ENCODE assay signal across 7 cellular contexts in genomic region chr1:161158316-161159016, GRCh38. TPM values are rescaled to one million over a fixed set of nuclear protein-coding genes. Genes with fewer than 3 reads are reported as not detected.
DNase-seq lines count a peak whose midpoint lies in the region; ATAC-seq and TF ChIP-seq lines count a peak whose summit lies in the region.

No MANE protein-coding gene starts in this region.

- H3K27ac ChIP-seq in WERI-Rb-1 (peak overlapping the region; percentile 91), right cardiac atrium (ENCODE audit: low read length) (peak overlapping the region; percentile 68)

- intact Hi-C loops in right cardiac atrium (cut with DNase I) = no loop called here

- H3K27me3 ChIP-seq in WERI-Rb-1 (ENCODE audit: insufficient read depth, low read depth, severe bottlenecking) (no peaks in the 10 kb centered on the region), right cardiac atrium (ENCODE audit: control insufficient read depth, insufficient read depth) (no peaks in the 10 kb centered on the region)

- peak overlapping the region; percentile 85 for H3K27ac Mint-ChIP-seq in stimulated activated memory B cell treated with anti-CD40 and anti-IgM and Interleukin-4, amounts not matched to agents 10 μg/mL and 1 μg/mL and 100 μg/mL, for 72 hours

- H3K4me1 Mint-ChIP-seq in stimulated activated memory B cell treated with anti-CD40 and anti-IgM and Interleukin-4, amounts not matched to agents 10 μg/mL and 1 μg/mL and 100 μg/mL, for 72 hours = peaks cover 60% of the 10 kb centered on the region

- no peak for TF ChIP-seq CTCF in WERI-Rb-1 (IDR thresholded peaks at IDR 0.05; ENCODE audit: low read depth, low read length)

- ATAC-seq in HG02588 (IDR thresholded peaks at IDR 0.05; ENCODE audit: unreplicated experiment) (peak; percentile 2), right cardiac atrium (no peak), GM19397 (IDR thresholded peaks at IDR 0.05; ENCODE audit: unreplicated experiment) (no peak), GM21367 (IDR thresholded peaks at IDR 0.05; ENCODE audit: unreplicated experiment) (no peak)
- ATAC-seq in stimulated activated memory B cell treated with anti-CD40 and anti-IgM and Interleukin-4, amounts not matched to agents 10 μg/mL and 1 μg/mL and 100 μg/mL, for 72 hours = no peak

- WGBS in right cardiac atrium = 78% methylated on average over 9 of the region's 9 CpGs

- H3K27me3 Mint-ChIP-seq in stimulated activated memory B cell treated with anti-CD40 and anti-IgM and Interleukin-4, amounts not matched to agents 10 μg/mL and 1 μg/mL and 100 μg/mL, for 72 hours = no peaks in the 10 kb centered on the region

- H3K9me3 Mint-ChIP-seq in stimulated activated memory B cell treated with anti-CD40 and anti-IgM and Interleukin-4, amounts not matched to agents 10 μg/mL and 1 μg/mL and 100 μg/mL, for 72 hours = no peaks in the 10 kb centered on the region

- H3K4me3 ChIP-seq in WERI-Rb-1 (ENCODE audit: low read depth, low read length) (peak overlapping the region; percentile 63), right cardiac atrium (ENCODE audit: low read length) (no peak overlapping the region)

- DNase-seq in WERI-Rb-1 (no peak), right cardiac atrium (no peak)
- no peak for DNase-seq in activated CD4-positive, alpha-beta T cell treated with anti-CD3 and anti-CD28 coated beads for 1 hour

- H3K4me3 Mint-ChIP-seq in stimulated activated memory B cell treated with anti-CD40 and anti-IgM and Interleukin-4, amounts not matched to agents 10 μg/mL and 1 μg/mL and 100 μg/mL, for 72 hours = peak overlapping the region; percentile 18

- H3K36me3 Mint-ChIP-seq in stimulated activated memory B cell treated with anti-CD40 and anti-IgM and Interleukin-4, amounts not matched to agents 10 μg/mL and 1 μg/mL and 100 μg/mL, for 72 hours = peaks cover 44% of the 10 kb centered on the region

- H3K4me1 ChIP-seq in right cardiac atrium (ENCODE audit: control insufficient read depth, insufficient read depth, low read length) = peaks cover 4% of the 10 kb centered on the region

- H3K36me3 ChIP-seq in WERI-Rb-1 = peaks cover 53% of the 10 kb centered on the region

- H3K9me3 ChIP-seq in WERI-Rb-1 (ENCODE audit: severe bottlenecking) (no peaks in the 10 kb centered on the region), right cardiac atrium (ENCODE audit: control insufficient read depth, low read length) (no peaks in the 10 kb centered on the region)

RNA-seq across cellular contexts. Expression of gene USP21, which starts 0.8 kb away (rescaled TPM):
- 10 to 100 TPM; 14.9 to 25.7 (median 20.9) TPM for total RNA-seq in right cardiac atrium
- polyA plus RNA-seq in right cardiac atrium = 18.1 TPM

RNA-seq across cellular contexts. Expression of gene UFC1, which starts 4.7 kb away (rescaled TPM):
- total RNA-seq in right cardiac atrium = 10 to 100 TPM; 82.6 to 91.0 (median 89.1) TPM
- polyA plus RNA-seq in right cardiac atrium = 99.9 TPM

RNA-seq across cellular contexts. Expression of gene PPOX, which starts 7.8 kb away (rescaled TPM):
- total RNA-seq in right cardiac atrium = 10 to 100 TPM; 11.4 to 16.0 (median 14.9) TPM
- 15.2 TPM for polyA plus RNA-seq in right cardiac atrium

RNA-seq across cellular contexts. Expression of gene B4GALT3, which starts 18.8 kb away (rescaled TPM):
- total RNA-seq in right cardiac atrium = 10 to 100 TPM; 16.0 to 21.0 (median 19.7) TPM
- polyA plus RNA-seq in right cardiac atrium = 17.5 TPM

RNA-seq across cellular contexts. Expression of gene DEDD, which starts 26.0 kb away (rescaled TPM):
- 10 to 100 TPM; 26.3 to 30.6 (median 28.7) TPM for total RNA-seq in right cardiac atrium
- 15.5 TPM for polyA plus RNA-seq in right cardiac atrium
